In genomic region chr3:166263460-166263859, GRCh38 we compare ENCODE assay signal across 1 cellular context.
TF ChIP-seq lines count a peak whose summit lies in the region.

No MANE protein-coding gene starts in this region.

TF ChIP-seq in WTC11, 78 proteins besides CTCF, POLR2A, EP300 and RAD21 (continued from another document):
- TF ChIP-seq SMAD4 (CRISPR knock-in tag; IDR thresholded peaks at IDR 0.05) (no peak), AFF4 (CRISPR knock-in tag; IDR thresholded peaks at IDR 0.05; ENCODE audit: borderline replicate concordance) (no peak), STAT6 (CRISPR knock-in tag; conservative IDR thresholded peaks at IDR 0.05; ENCODE audit: low read depth) (no peak), KAT7 (CRISPR knock-in tag; IDR thresholded peaks at IDR 0.05; ENCODE audit: borderline replicate concordance) (no peak), CBFB (CRISPR knock-in tag; IDR thresholded peaks at IDR 0.05; ENCODE audit: low read depth) (no peak)
TF ChIP-seq in WTC11: peak in this region for 0.
